In the genomic region with DNA sequence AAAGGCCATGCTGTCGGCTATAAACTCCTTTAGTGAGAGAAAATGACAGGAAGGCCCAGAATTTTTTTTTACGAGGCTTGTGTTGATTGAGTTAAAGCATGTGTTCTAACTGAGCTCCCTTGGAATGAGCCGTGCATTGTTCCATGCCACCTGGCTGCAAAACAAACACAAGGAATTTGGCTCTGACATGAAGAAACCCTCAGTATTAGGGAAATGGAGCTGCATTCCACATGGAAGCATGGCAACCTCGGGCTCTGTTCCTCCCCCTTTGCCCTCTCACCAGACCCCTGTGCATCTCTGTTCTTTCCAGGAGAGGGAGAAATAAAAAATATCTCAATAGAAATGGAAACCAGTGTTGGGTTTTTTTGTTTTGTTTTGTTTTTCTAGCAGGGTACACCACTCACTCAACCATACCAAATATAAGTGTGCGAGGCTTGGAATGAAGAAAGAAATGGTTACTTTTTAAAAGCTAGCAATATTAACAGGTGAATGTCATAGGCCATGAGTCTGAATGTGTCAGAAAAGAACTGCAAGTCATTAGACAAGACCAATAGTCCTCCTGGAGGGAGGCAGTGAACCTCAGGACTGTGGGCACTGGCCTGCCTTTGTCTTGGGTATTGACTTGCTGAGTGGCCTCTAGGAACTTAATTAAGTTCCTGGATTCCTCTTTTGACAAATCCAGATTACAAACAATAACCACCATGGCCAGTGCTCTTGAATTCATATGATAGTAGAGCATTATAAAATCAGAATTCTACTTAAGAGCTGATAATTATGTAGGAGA, we compare ENCODE assay signal across 13 cellular contexts.
DNase-seq lines count a peak whose midpoint lies in the region; ATAC-seq and TF ChIP-seq lines count a peak whose summit lies in the region.
"Had no signal": no experiment of that assay in that cellular context is flagged by ENCODE, and none has a peak within 500 bp of the region (broad histone marks: within the 10 kb centered on the region; RNA-seq: fewer than 3 reads in every experiment).

No MANE protein-coding gene starts in this region.

- intact Hi-C loops in stomach (cut with DNase I; ENCODE audit: low total_unique reads), result no loop called here

- WGBS in stomach, 5 donors, result 24 to 34% (median 30%) methylated on average over 5 of the region's 5 CpGs

- H3K27ac ChIP-seq in stomach, result no peak overlapping the region
- H3K27ac ChIP-seq: cardiac muscle cell had no signal

- peak; percentile 8 for DNase-seq in NCI-H345 (lab: John Stamatoyannopoulos, UW)
- no peak for DNase-seq in NCI-H345 treated with DMSO at 0.1 percent for 48 hours (lab: John Stamatoyannopoulos, UW; ENCODE audit: unreplicated experiment)
- DNase-seq in SK-N-DZ (ENCODE audit: low spot score), result peak; percentile 46
- DNase-seq in iPS-NIHi7 (ENCODE audit: extremely low spot score), result peak; percentile 26
- DNase-seq in stomach, result peak; percentile 52
- DNase-seq in HK-2 (ENCODE audit: unreplicated experiment), result no peak
- DNase-seq in mucosa of gallbladder (ENCODE audit: low spot score), result no peak
- DNase-seq: activated CD4-positive, CD25-positive, alpha-beta regulatory T cell; activated CD8-positive, alpha-beta memory T cell treated with anti-CD3 and anti-CD28 coated beads, Interleukin-2, amount 50 U/mL, for 4 hours; activated naive CD4-positive, alpha-beta T cell treated with anti-CD3 and anti-CD28 coated beads, Interleukin-2, amount 50 U/mL, for 16 hours had no signal

- H3K9me3 ChIP-seq in stomach, result no peaks in the 10 kb centered on the region

- no peak overlapping the region for H3K4me3 ChIP-seq in stomach
- H3K4me3 ChIP-seq: cardiac muscle cell had no signal

- no peak for TF ChIP-seq POLR2A in stomach (IDR thresholded peaks at IDR 0.05)

- TF ChIP-seq CTCF in stomach (IDR thresholded peaks at IDR 0.05), result peak in 1 of 7 experiments; percentile 11

- no peak for ATAC-seq in HG03354 (IDR thresholded peaks at IDR 0.05; ENCODE audit: poor library complexity, severe bottlenecking, unreplicated experiment)
- ATAC-seq: Panc1 had no signal

- H3K4me1 ChIP-seq in stomach, result peaks cover 0 to 24% (median 7%) of the 10 kb centered on the region in 4 donors

- H3K27me3 ChIP-seq in stomach, result no peaks in the 10 kb centered on the region
- H3K27me3 ChIP-seq: cardiac muscle cell had no signal

- no peaks in the 10 kb centered on the region for H3K36me3 ChIP-seq in stomach
- H3K36me3 ChIP-seq: cardiac muscle cell had no signal

- no peak for TF ChIP-seq EP300 in stomach (IDR thresholded peaks at IDR 0.05)

Comparison
In these comparisons a context has a peak if more than half of its experiments do, and no peak if none do; other contexts are left out.
1. DNase-seq: peak in NCI-H345 (single experiment), SK-N-DZ (single experiment), iPS-NIHi7 (single experiment) and stomach (single experiment); none in NCI-H345 treated with DMSO at 0.1 percent for 48 hours (single experiment), HK-2 (single experiment) and mucosa of gallbladder (single experiment).